31 cellular contexts compared by ENCODE assay signal in genomic region chr1:212097360-212097759, GRCh38.
"Had no signal": no experiment of that assay in that cellular context is flagged by ENCODE, and none has a peak within 500 bp of the region (broad histone marks: within the 10 kb centered on the region; RNA-seq: fewer than 3 reads in every experiment).

No MANE protein-coding gene starts in this region.

- H3K27ac Mint-ChIP-seq: immature natural killer cell; naive B cell; natural killer cell; neural progenitor cell; progenitor cell of endocrine pancreas; stimulated activated naive B cell treated with anti-CD40 and anti-IgM and Interleukin-4, amounts not matched to agents 10 μg/mL and 1 μg/mL and 100 μg/mL, for 72 hours had no signal

- H3K9me3 ChIP-seq: left lung, neutrophil, stomach, testis, thyroid gland, transverse colon, upper lobe of left lung, vagina had no signal

- H2AFZ ChIP-seq: neural progenitor cell had no signal

- ATAC-seq: left lung; lower lobe of right lung; natural killer cell; sciatic nerve; stimulated activated naive B cell treated with anti-CD40 and anti-IgM and Interleukin-4, amounts not matched to agents 10 μg/mL and 1 μg/mL and 100 μg/mL, for 72 hours; stimulated activated naive CD8-positive, alpha-beta T cell treated with anti-CD3 and anti-CD28 coated beads, Interleukin-15, Interleukin-2, amounts not matched to agents 100 U/mL and 50 U/mL, for 24 hours had no signal

- H3K4me1 ChIP-seq: left lung, lower lobe of right lung, right atrium auricular region, stomach, testis, thyroid gland, transverse colon, upper lobe of left lung, vagina had no signal

- H3K27me3 Mint-ChIP-seq: naive B cell; progenitor cell of endocrine pancreas; stimulated activated naive B cell treated with anti-CD40 and anti-IgM and Interleukin-4, amounts not matched to agents 10 μg/mL and 1 μg/mL and 100 μg/mL, for 72 hours had no signal

- H3K27me3 ChIP-seq: left lung, neural progenitor cell, neutrophil, right atrium auricular region, stomach, testis, thyroid gland, transverse colon, upper lobe of left lung, vagina had no signal

- H3K4me3 Mint-ChIP-seq: immature natural killer cell; natural killer cell; nephron progenitor cell; neural progenitor cell; stimulated activated naive B cell treated with anti-CD40 and anti-IgM and Interleukin-4, amounts not matched to agents 10 μg/mL and 1 μg/mL and 100 μg/mL, for 72 hours had no signal

- FAIRE-seq: islet of Langerhans, kidney had no signal

- H3K4me3 ChIP-seq: left lung, lower lobe of right lung, neural progenitor cell, right atrium auricular region, skin epidermis, stomach, testis, thyroid gland, transverse colon, upper lobe of left lung, vagina had no signal

- H3K4me1 Mint-ChIP-seq: naive B cell; neural progenitor cell; stimulated activated naive B cell treated with anti-CD40 and anti-IgM and Interleukin-4, amounts not matched to agents 10 μg/mL and 1 μg/mL and 100 μg/mL, for 72 hours had no signal

- DNase-seq: hypothalamus; immature natural killer cell; kidney; left colon; left lung; lower lobe of right lung; mammary epithelial cell; mesenchymal stem cell; naive B cell; natural killer cell; nephron progenitor cell; occipital lobe; stimulated activated CD4-positive, alpha-beta T cell treated with anti-CD3 and anti-CD28 coated beads, Interleukin-12 subunit alpha, Interleukin-12 subunit beta, amount 100 ng/mL, for 4 hours; stimulated activated CD4-positive, alpha-beta T cell treated with anti-CD3 and anti-CD28 coated beads, Interleukin-15, amount 100 ng/mL, for 24 hours; stimulated activated CD4-positive, alpha-beta T cell treated with anti-CD3 and anti-CD28 coated beads, Interleukin-2, amount 100 ng/mL, for 24 hours; stimulated activated CD4-positive, alpha-beta T cell treated with anti-CD3 and anti-CD28 coated beads, Interleukin-4, amount 100 ng/mL, for 1 hour; stimulated activated naive B cell treated with anti-CD40 and anti-IgM and Interleukin-4, amounts not matched to agents 10 μg/mL and 1 μg/mL and 100 μg/mL, for 72 hours; stimulated activated naive CD8-positive, alpha-beta T cell treated with anti-CD3 and anti-CD28 coated beads, Interleukin-15, Interleukin-2, amounts not matched to agents 100 U/mL and 50 U/mL, for 24 hours; stomach; testis; thyroid gland; transverse colon; upper lobe of left lung had no signal

- H3K36me3 ChIP-seq: left lung, lower lobe of right lung, neutrophil, right atrium auricular region, stomach, thyroid gland, transverse colon, upper lobe of left lung, vagina had no signal

- H3K27ac ChIP-seq: left lung, lower lobe of right lung, neural progenitor cell, neutrophil, right atrium auricular region, skin epidermis, stomach, testis, thyroid gland, transverse colon, upper lobe of left lung, vagina had no signal
